ENCODE assay signal across 1 cellular context in genomic region chr10:133339708-133340380, GRCh38.
TF ChIP-seq lines count a peak whose summit lies in the region.

No MANE protein-coding gene starts in this region.

TF ChIP-seq in HepG2, 621 proteins besides CTCF, POLR2A, EP300 and RAD21:
- TF ChIP-seq MEIS2 (CRISPR knock-in tag; IDR thresholded peaks at IDR 0.05) (no peak), MNT (IDR thresholded peaks at IDR 0.05) (peak; percentile 20; the same call in 1 of the 2 replicates)
